1 cellular context compared by ENCODE assay signal in genomic region chr20:37178839-37179670, GRCh38.
TF ChIP-seq lines count a peak whose summit lies in the region.

Gene MROH8, minus strand, starts transcription at chr20:37179548.
Gene RPN2, plus strand, starts transcription at chr20:37179330. Its CDS starts 27 bp downstream, at chr20:37179357.

TF ChIP-seq in HepG2, 621 proteins besides CTCF, POLR2A, EP300 and RAD21 (continued from another document and continues in another):
- no peak for TF ChIP-seq ZBTB40 (IDR thresholded peaks at IDR 0.05)
- TF ChIP-seq ZBTB40 (CRISPR knock-in tag; IDR thresholded peaks at IDR 0.05) = peak; percentile 89
- TF ChIP-seq, protein P1, sequence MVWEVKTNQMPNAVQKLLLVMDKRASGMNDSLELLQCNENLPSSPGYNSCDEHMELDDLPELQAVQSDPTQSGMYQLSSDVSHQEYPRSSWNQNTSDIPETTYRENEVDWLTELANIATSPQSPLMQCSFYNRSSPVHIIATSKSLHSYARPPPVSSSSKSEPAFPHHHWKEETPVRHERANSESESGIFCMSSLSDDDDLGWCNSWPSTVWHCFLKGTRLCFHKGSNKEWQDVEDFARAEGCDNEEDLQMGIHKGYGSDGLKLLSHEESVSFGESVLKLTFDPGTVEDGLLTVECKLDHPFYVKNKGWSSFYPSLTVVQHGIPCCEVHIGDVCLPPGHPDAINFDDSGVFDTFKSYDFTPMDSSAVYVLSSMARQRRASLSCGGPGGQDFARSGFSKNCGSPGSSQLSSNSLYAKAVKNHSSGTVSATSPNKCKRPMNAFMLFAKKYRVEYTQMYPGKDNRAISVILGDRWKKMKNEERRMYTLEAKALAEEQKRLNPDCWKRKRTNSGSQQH (CRISPR knock-in tag; IDR thresholded peaks at IDR 0.05; ENCODE audit: low read depth) = peak; percentile 92; the same call in 1 of the 2 replicates
- TF ChIP-seq, protein P2, sequence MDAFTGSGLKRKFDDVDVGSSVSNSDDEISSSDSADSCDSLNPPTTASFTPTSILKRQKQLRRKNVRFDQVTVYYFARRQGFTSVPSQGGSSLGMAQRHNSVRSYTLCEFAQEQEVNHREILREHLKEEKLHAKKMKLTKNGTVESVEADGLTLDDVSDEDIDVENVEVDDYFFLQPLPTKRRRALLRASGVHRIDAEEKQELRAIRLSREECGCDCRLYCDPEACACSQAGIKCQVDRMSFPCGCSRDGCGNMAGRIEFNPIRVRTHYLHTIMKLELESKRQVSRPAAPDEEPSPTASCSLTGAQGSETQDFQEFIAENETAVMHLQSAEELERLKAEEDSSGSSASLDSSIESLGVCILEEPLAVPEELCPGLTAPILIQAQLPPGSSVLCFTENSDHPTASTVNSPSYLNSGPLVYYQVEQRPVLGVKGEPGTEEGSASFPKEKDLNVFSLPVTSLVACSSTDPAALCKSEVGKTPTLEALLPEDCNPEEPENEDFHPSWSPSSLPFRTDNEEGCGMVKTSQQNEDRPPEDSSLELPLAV (CRISPR knock-in tag; conservative IDR thresholded peaks at IDR 0.05; ENCODE audit: low read depth) = no peak
- TF ChIP-seq ZSCAN31 (CRISPR knock-in tag; IDR thresholded peaks at IDR 0.05; ENCODE audit: low read depth) = peak; percentile 72
- TF ChIP-seq, protein P3, sequence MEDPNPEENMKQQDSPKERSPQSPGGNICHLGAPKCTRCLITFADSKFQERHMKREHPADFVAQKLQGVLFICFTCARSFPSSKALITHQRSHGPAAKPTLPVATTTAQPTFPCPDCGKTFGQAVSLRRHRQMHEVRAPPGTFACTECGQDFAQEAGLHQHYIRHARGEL (CRISPR knock-in tag; IDR thresholded peaks at IDR 0.05) = no peak
- no peak for TF ChIP-seq MTA3 (CRISPR knock-in tag; IDR thresholded peaks at IDR 0.05)
- no peak; the same call in 1 of the 2 replicates for TF ChIP-seq PAWR (CRISPR knock-in tag; IDR thresholded peaks at IDR 0.05; ENCODE audit: borderline replicate concordance)
- no peak for TF ChIP-seq FOXA3 (CRISPR knock-in tag; IDR thresholded peaks at IDR 0.05)
- peak; percentile 41; the same call in 1 of the 2 replicates for TF ChIP-seq AFF4 (CRISPR knock-in tag; IDR thresholded peaks at IDR 0.05)
- peak; percentile 89; the same call in 1 of the 2 replicates for TF ChIP-seq ZNF549 (CRISPR knock-in tag; IDR thresholded peaks at IDR 0.05)
- peak; percentile 86 for TF ChIP-seq PHF20 (CRISPR knock-in tag; IDR thresholded peaks at IDR 0.05)
- TF ChIP-seq ZNF512B (CRISPR knock-in tag; IDR thresholded peaks at IDR 0.05; ENCODE audit: borderline replicate concordance) = no peak
- peak; percentile 98 for TF ChIP-seq ASH2L (IDR thresholded peaks at IDR 0.05; ENCODE audit: insufficient read length, low read depth, low read length)
- TF ChIP-seq ZBED4 (CRISPR knock-in tag; IDR thresholded peaks at IDR 0.05; ENCODE audit: borderline replicate concordance) = peak; percentile 93
- TF ChIP-seq ZNF674 (CRISPR knock-in tag; IDR thresholded peaks at IDR 0.05; ENCODE audit: low read depth) = peak; percentile 66; the same call in 1 of the 2 replicates
- TF ChIP-seq, protein P4, sequence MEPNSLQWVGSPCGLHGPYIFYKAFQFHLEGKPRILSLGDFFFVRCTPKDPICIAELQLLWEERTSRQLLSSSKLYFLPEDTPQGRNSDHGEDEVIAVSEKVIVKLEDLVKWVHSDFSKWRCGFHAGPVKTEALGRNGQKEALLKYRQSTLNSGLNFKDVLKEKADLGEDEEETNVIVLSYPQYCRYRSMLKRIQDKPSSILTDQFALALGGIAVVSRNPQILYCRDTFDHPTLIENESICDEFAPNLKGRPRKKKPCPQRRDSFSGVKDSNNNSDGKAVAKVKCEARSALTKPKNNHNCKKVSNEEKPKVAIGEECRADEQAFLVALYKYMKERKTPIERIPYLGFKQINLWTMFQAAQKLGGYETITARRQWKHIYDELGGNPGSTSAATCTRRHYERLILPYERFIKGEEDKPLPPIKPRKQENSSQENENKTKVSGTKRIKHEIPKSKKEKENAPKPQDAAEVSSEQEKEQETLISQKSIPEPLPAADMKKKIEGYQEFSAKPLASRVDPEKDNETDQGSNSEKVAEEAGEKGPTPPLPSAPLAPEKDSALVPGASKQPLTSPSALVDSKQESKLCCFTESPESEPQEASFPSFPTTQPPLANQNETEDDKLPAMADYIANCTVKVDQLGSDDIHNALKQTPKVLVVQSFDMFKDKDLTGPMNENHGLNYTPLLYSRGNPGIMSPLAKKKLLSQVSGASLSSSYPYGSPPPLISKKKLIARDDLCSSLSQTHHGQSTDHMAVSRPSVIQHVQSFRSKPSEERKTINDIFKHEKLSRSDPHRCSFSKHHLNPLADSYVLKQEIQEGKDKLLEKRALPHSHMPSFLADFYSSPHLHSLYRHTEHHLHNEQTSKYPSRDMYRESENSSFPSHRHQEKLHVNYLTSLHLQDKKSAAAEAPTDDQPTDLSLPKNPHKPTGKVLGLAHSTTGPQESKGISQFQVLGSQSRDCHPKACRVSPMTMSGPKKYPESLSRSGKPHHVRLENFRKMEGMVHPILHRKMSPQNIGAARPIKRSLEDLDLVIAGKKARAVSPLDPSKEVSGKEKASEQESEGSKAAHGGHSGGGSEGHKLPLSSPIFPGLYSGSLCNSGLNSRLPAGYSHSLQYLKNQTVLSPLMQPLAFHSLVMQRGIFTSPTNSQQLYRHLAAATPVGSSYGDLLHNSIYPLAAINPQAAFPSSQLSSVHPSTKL (CRISPR knock-in tag; IDR thresholded peaks at IDR 0.05) = peak; percentile 9
